16 cellular contexts compared by ENCODE assay signal in genomic region chr4:182825786-182826185, GRCh38.
"Had no signal": no experiment of that assay in that cellular context is flagged by ENCODE, and none has a peak within 500 bp of the region (broad histone marks: within the 10 kb centered on the region; RNA-seq: fewer than 3 reads in every experiment).

No MANE protein-coding gene starts in this region.

- H3K9me3 ChIP-seq: esophagus muscularis mucosa, pancreas, right atrium auricular region, stomach, thoracic aorta had no signal

- H3K4me3 ChIP-seq: dorsolateral prefrontal cortex, esophagus muscularis mucosa, pancreas, right atrium auricular region, stomach, thoracic aorta had no signal

- H3K27ac ChIP-seq: dorsolateral prefrontal cortex, esophagus muscularis mucosa, pancreas, right atrium auricular region, stomach, thoracic aorta had no signal

- DNase-seq: activated CD4-positive, CD25-positive, alpha-beta regulatory T cell treated with anti-CD3 and anti-CD28 coated beads, Interleukin-2, amount 50 U/mL, for 72 hours; activated CD8-positive, alpha-beta memory T cell treated with anti-CD3 and anti-CD28 coated beads, Interleukin-2, amount 10 ng/mL, durations not matched to agents 7 days and 5 days; activated effector memory CD4-positive, alpha-beta T cell treated with anti-CD3 and anti-CD28 coated beads, Interleukin-2, amount 50 U/mL, for 16 hours; activated T-cell treated with anti-CD3 and anti-CD28 coated beads, Interleukin-2, amount 50 U/mL, for 24 hours; islet precursor cell; small intestine; stomach had no signal

- H3K4me3 Mint-ChIP-seq: activated CD8-positive, alpha-beta memory T cell treated with anti-CD3 and anti-CD28 coated beads, Interleukin-2, amount 10 ng/mL, durations not matched to agents 7 days and 5 days; activated naive CD8-positive, alpha-beta T cell; activated T-cell treated with anti-CD3 and anti-CD28 coated beads, Interleukin-2, amount 50 U/mL, for 24 hours; neural crest cell; T-helper 1 cell treated with Interleukin-12 subunit alpha and Interleukin-12 subunit beta and Interleukin-4 antibody, amounts not matched to agents 30 μg/mL and 1 μg/mL, for 36 hours had no signal

- H3K27ac Mint-ChIP-seq: activated CD8-positive, alpha-beta memory T cell treated with anti-CD3 and anti-CD28 coated beads, Interleukin-2, amount 10 ng/mL, durations not matched to agents 7 days and 5 days; activated naive CD8-positive, alpha-beta T cell; activated T-cell treated with anti-CD3 and anti-CD28 coated beads, Interleukin-2, amount 50 U/mL, for 24 hours; T-helper 1 cell treated with Interleukin-12 subunit alpha and Interleukin-12 subunit beta and Interleukin-4 antibody, amounts not matched to agents 30 μg/mL and 1 μg/mL, for 36 hours had no signal

- H3K36me3 ChIP-seq: esophagus muscularis mucosa, pancreas, right atrium auricular region, stomach, thoracic aorta had no signal

- H3K27me3 ChIP-seq: esophagus muscularis mucosa, pancreas, right atrium auricular region, stomach had no signal

- H3K9me3 Mint-ChIP-seq: activated T-cell treated with anti-CD3 and anti-CD28 coated beads, Interleukin-2, amount 50 U/mL, for 24 hours; neural crest cell; T-helper 1 cell treated with Interleukin-12 subunit alpha and Interleukin-12 subunit beta and Interleukin-4 antibody, amounts not matched to agents 30 μg/mL and 1 μg/mL, for 36 hours had no signal

- ATAC-seq: activated CD8-positive, alpha-beta memory T cell treated with anti-CD3 and anti-CD28 coated beads, Interleukin-2, amount 10 ng/mL, durations not matched to agents 7 days and 5 days; left lobe of liver; pancreas had no signal

- H3K36me3 Mint-ChIP-seq: activated CD8-positive, alpha-beta memory T cell treated with anti-CD3 and anti-CD28 coated beads, Interleukin-2, amount 10 ng/mL, durations not matched to agents 7 days and 5 days; activated naive CD8-positive, alpha-beta T cell had no signal

- H3K4me1 ChIP-seq: esophagus muscularis mucosa, pancreas, right atrium auricular region, stomach had no signal
